34 cellular contexts compared by ENCODE assay signal in genomic region chr11:1644601-1645356, GRCh38. TPM values are rescaled to one million over a fixed set of nuclear protein-coding genes. Genes with fewer than 3 reads are reported as not detected.
"Had no signal": no experiment of that assay in that cellular context is flagged by ENCODE, and none has a peak within 500 bp of the region (broad histone marks: within the 10 kb centered on the region; RNA-seq: fewer than 3 reads in every experiment).

No MANE protein-coding gene starts in this region.

- DNase-seq: activated CD4-positive, alpha-beta memory T cell treated with anti-CD3 and anti-CD28 coated beads, Interleukin-2, amount 10 ng/mL, durations not matched to agents 7 days and 5 days; activated CD4-positive, alpha-beta T cell treated with anti-CD3 and anti-CD28 coated beads for 36 hours; activated CD4-positive, alpha-beta T cell treated with anti-CD3 and anti-CD28 coated beads, Interleukin-2, amount 50 U/mL, for 1 hour; activated gamma-delta T cell; activated naive CD4-positive, alpha-beta T cell treated with anti-CD3 and anti-CD28 coated beads, Interleukin-2, amount 50 U/mL, for 16 hours; activated naive CD8-positive, alpha-beta T cell treated with anti-CD3 and anti-CD28 coated beads, Interleukin-2, amount 10 ng/mL, durations not matched to agents 7 days and 5 days; activated T-cell treated with anti-CD3 and anti-CD28 coated beads for 4 hours; activated T-cell treated with anti-CD3 and anti-CD28 coated beads, Interleukin-2, amount 50 U/mL, for 48 hours; adrenal gland; anterior cingulate cortex; caudate nucleus; MG63; MV-4-11; NCI-H1092 treated with DMSO at 0.1 percent for 48 hours; NCI-H1417 treated with DMSO at 0.1 percent for 48 hours; NCI-H1694; NCI-H2029; NCI-H2107; NCI-H2171 treated with DMSO at 0.1 percent for 48 hours; NCI-H226; NCI-H526; NCI-H82; SJCRH30; SK-N-SH; T-helper 1 cell; WERI-Rb-1 had no signal

- ATAC-seq: activated CD4-positive, alpha-beta T cell treated with anti-CD3 and anti-CD28 coated beads for 36 hours; activated T-helper 17 cell treated with anti-CD3 and anti-CD28 coated beads, Interleukin-2, amount 50 U/mL, for 72 hours had no signal

- H3K4me3 Mint-ChIP-seq: activated CD4-positive, alpha-beta memory T cell treated with anti-CD3 and anti-CD28 coated beads, Interleukin-2, amount 10 ng/mL, durations not matched to agents 7 days and 5 days; activated CD4-positive, alpha-beta T cell treated with anti-CD3 and anti-CD28 coated beads for 36 hours; activated naive CD8-positive, alpha-beta T cell treated with anti-CD3 and anti-CD28 coated beads, Interleukin-2, amount 10 ng/mL, durations not matched to agents 7 days and 5 days; activated T-helper 17 cell treated with anti-CD3 and anti-CD28 coated beads, Interleukin-2, amount 50 U/mL, for 72 hours had no signal

- H3K4me3 ChIP-seq: adrenal gland, breast epithelium, MG63, SJCRH30 had no signal

- H3K27ac ChIP-seq: adrenal gland, breast epithelium, SJCRH30, WERI-Rb-1 had no signal

- H3K27ac Mint-ChIP-seq: activated CD4-positive, alpha-beta memory T cell treated with anti-CD3 and anti-CD28 coated beads, Interleukin-2, amount 10 ng/mL, durations not matched to agents 7 days and 5 days; activated CD4-positive, alpha-beta T cell treated with anti-CD3 and anti-CD28 coated beads for 36 hours; activated naive CD8-positive, alpha-beta T cell treated with anti-CD3 and anti-CD28 coated beads, Interleukin-2, amount 10 ng/mL, durations not matched to agents 7 days and 5 days; activated T-helper 17 cell treated with anti-CD3 and anti-CD28 coated beads, Interleukin-2, amount 50 U/mL, for 72 hours had no signal

- H3K36me3 Mint-ChIP-seq: activated naive CD8-positive, alpha-beta T cell treated with anti-CD3 and anti-CD28 coated beads, Interleukin-2, amount 10 ng/mL, durations not matched to agents 7 days and 5 days had no signal

- H3K9me3 Mint-ChIP-seq: activated CD4-positive, alpha-beta memory T cell treated with anti-CD3 and anti-CD28 coated beads, Interleukin-2, amount 10 ng/mL, durations not matched to agents 7 days and 5 days; activated naive CD8-positive, alpha-beta T cell treated with anti-CD3 and anti-CD28 coated beads, Interleukin-2, amount 10 ng/mL, durations not matched to agents 7 days and 5 days; activated T-helper 17 cell treated with anti-CD3 and anti-CD28 coated beads, Interleukin-2, amount 50 U/mL, for 72 hours had no signal

- H3K4me1 Mint-ChIP-seq: activated CD4-positive, alpha-beta memory T cell treated with anti-CD3 and anti-CD28 coated beads, Interleukin-2, amount 10 ng/mL, durations not matched to agents 7 days and 5 days; activated CD4-positive, alpha-beta T cell treated with anti-CD3 and anti-CD28 coated beads for 36 hours; activated naive CD8-positive, alpha-beta T cell treated with anti-CD3 and anti-CD28 coated beads, Interleukin-2, amount 10 ng/mL, durations not matched to agents 7 days and 5 days; activated T-helper 17 cell treated with anti-CD3 and anti-CD28 coated beads, Interleukin-2, amount 50 U/mL, for 72 hours had no signal

RNA-seq across cellular contexts. Expression of gene KRTAP5-5, which starts 15.2 kb away (rescaled TPM):
- total RNA-seq: activated CD4-positive, alpha-beta memory T cell treated with anti-CD3 and anti-CD28 coated beads, Interleukin-2, amount 10 ng/mL, durations not matched to agents 7 days and 5 days; activated CD4-positive, alpha-beta T cell treated with anti-CD3 and anti-CD28 coated beads for 36 hours; activated CD8-positive, alpha-beta memory T cell treated with anti-CD3 and anti-CD28 coated beads for 36 hours; activated naive CD8-positive, alpha-beta T cell treated with anti-CD3 and anti-CD28 coated beads, Interleukin-2, amount 10 ng/mL, durations not matched to agents 7 days and 5 days; activated T-helper 17 cell treated with anti-CD3 and anti-CD28 coated beads, Interleukin-2, amount 50 U/mL, for 72 hours; adrenal gland; breast epithelium; NCI-H460; OCI-LY7; Right ventricle myocardium superior; RPMI7951; SJCRH30; T-helper 2 cell treated with Interferon-gamma antibody and Interleukin-4, amounts not matched to agents 100 ng/mL and 5 ng/mL, for 36 hours had no signal

RNA-seq across cellular contexts. Expression of gene KRTAP5-4, which starts 22.8 kb away (rescaled TPM):
- total RNA-seq: activated CD4-positive, alpha-beta memory T cell treated with anti-CD3 and anti-CD28 coated beads, Interleukin-2, amount 10 ng/mL, durations not matched to agents 7 days and 5 days; activated CD4-positive, alpha-beta T cell treated with anti-CD3 and anti-CD28 coated beads for 36 hours; activated CD8-positive, alpha-beta memory T cell treated with anti-CD3 and anti-CD28 coated beads for 36 hours; activated naive CD8-positive, alpha-beta T cell treated with anti-CD3 and anti-CD28 coated beads, Interleukin-2, amount 10 ng/mL, durations not matched to agents 7 days and 5 days; activated T-helper 17 cell treated with anti-CD3 and anti-CD28 coated beads, Interleukin-2, amount 50 U/mL, for 72 hours; adrenal gland; breast epithelium; NCI-H460; OCI-LY7; Right ventricle myocardium superior; RPMI7951; SJCRH30; T-helper 2 cell treated with Interferon-gamma antibody and Interleukin-4, amounts not matched to agents 100 ng/mL and 5 ng/mL, for 36 hours had no signal

RNA-seq across cellular contexts. Expression of gene KRTAP5-3, which starts 36.5 kb away (rescaled TPM):
- total RNA-seq: activated CD4-positive, alpha-beta memory T cell treated with anti-CD3 and anti-CD28 coated beads, Interleukin-2, amount 10 ng/mL, durations not matched to agents 7 days and 5 days; activated CD4-positive, alpha-beta T cell treated with anti-CD3 and anti-CD28 coated beads for 36 hours; activated CD8-positive, alpha-beta memory T cell treated with anti-CD3 and anti-CD28 coated beads for 36 hours; activated naive CD8-positive, alpha-beta T cell treated with anti-CD3 and anti-CD28 coated beads, Interleukin-2, amount 10 ng/mL, durations not matched to agents 7 days and 5 days; activated T-helper 17 cell treated with anti-CD3 and anti-CD28 coated beads, Interleukin-2, amount 50 U/mL, for 72 hours; adrenal gland; breast epithelium; NCI-H460; OCI-LY7; Right ventricle myocardium superior; RPMI7951; SJCRH30; T-helper 2 cell treated with Interferon-gamma antibody and Interleukin-4, amounts not matched to agents 100 ng/mL and 5 ng/mL, for 36 hours had no signal

RNA-seq across cellular contexts. Expression of gene KRTAP5-2, which starts 46.7 kb away (rescaled TPM):
- total RNA-seq: activated CD4-positive, alpha-beta memory T cell treated with anti-CD3 and anti-CD28 coated beads, Interleukin-2, amount 10 ng/mL, durations not matched to agents 7 days and 5 days; activated CD4-positive, alpha-beta T cell treated with anti-CD3 and anti-CD28 coated beads for 36 hours; activated CD8-positive, alpha-beta memory T cell treated with anti-CD3 and anti-CD28 coated beads for 36 hours; activated naive CD8-positive, alpha-beta T cell treated with anti-CD3 and anti-CD28 coated beads, Interleukin-2, amount 10 ng/mL, durations not matched to agents 7 days and 5 days; activated T-helper 17 cell treated with anti-CD3 and anti-CD28 coated beads, Interleukin-2, amount 50 U/mL, for 72 hours; adrenal gland; breast epithelium; NCI-H460; OCI-LY7; Right ventricle myocardium superior; RPMI7951; SJCRH30; T-helper 2 cell treated with Interferon-gamma antibody and Interleukin-4, amounts not matched to agents 100 ng/mL and 5 ng/mL, for 36 hours had no signal

RNA-seq across cellular contexts. Expression of gene KRTAP5-6, which starts 52.2 kb away (rescaled TPM):
- total RNA-seq: activated CD4-positive, alpha-beta memory T cell treated with anti-CD3 and anti-CD28 coated beads, Interleukin-2, amount 10 ng/mL, durations not matched to agents 7 days and 5 days; activated CD4-positive, alpha-beta T cell treated with anti-CD3 and anti-CD28 coated beads for 36 hours; activated CD8-positive, alpha-beta memory T cell treated with anti-CD3 and anti-CD28 coated beads for 36 hours; activated naive CD8-positive, alpha-beta T cell treated with anti-CD3 and anti-CD28 coated beads, Interleukin-2, amount 10 ng/mL, durations not matched to agents 7 days and 5 days; activated T-helper 17 cell treated with anti-CD3 and anti-CD28 coated beads, Interleukin-2, amount 50 U/mL, for 72 hours; breast epithelium; NCI-H460; OCI-LY7; Right ventricle myocardium superior; RPMI7951; SJCRH30; T-helper 2 cell treated with Interferon-gamma antibody and Interleukin-4, amounts not matched to agents 100 ng/mL and 5 ng/mL, for 36 hours had no signal
